ENCODE assay signal across 1 cellular context in genomic region chr19:494171-495046, GRCh38.
TF ChIP-seq lines count a peak whose summit lies in the region.

No MANE protein-coding gene starts in this region.

TF ChIP-seq in HepG2, 621 proteins besides CTCF, POLR2A, EP300 and RAD21 (continued from another document and continues in another):
- TF ChIP-seq PHB2 (IDR thresholded peaks at IDR 0.05; ENCODE audit: partially characterized antibody) = no peak
- no peak for TF ChIP-seq NFATC3 (CRISPR knock-in tag; IDR thresholded peaks at IDR 0.05)
- TF ChIP-seq ZSCAN22 (CRISPR knock-in tag; IDR thresholded peaks at IDR 0.05) = no peak
- TF ChIP-seq RARA (CRISPR knock-in tag; IDR thresholded peaks at IDR 0.05) = peak; percentile 32; the same call in 1 of the 2 replicates
- no peak for TF ChIP-seq ZNF747 (CRISPR knock-in tag; IDR thresholded peaks at IDR 0.05; ENCODE audit: borderline replicate concordance)
- no peak for TF ChIP-seq ZNF446 (CRISPR knock-in tag; IDR thresholded peaks at IDR 0.05)
- TF ChIP-seq, protein P1, sequence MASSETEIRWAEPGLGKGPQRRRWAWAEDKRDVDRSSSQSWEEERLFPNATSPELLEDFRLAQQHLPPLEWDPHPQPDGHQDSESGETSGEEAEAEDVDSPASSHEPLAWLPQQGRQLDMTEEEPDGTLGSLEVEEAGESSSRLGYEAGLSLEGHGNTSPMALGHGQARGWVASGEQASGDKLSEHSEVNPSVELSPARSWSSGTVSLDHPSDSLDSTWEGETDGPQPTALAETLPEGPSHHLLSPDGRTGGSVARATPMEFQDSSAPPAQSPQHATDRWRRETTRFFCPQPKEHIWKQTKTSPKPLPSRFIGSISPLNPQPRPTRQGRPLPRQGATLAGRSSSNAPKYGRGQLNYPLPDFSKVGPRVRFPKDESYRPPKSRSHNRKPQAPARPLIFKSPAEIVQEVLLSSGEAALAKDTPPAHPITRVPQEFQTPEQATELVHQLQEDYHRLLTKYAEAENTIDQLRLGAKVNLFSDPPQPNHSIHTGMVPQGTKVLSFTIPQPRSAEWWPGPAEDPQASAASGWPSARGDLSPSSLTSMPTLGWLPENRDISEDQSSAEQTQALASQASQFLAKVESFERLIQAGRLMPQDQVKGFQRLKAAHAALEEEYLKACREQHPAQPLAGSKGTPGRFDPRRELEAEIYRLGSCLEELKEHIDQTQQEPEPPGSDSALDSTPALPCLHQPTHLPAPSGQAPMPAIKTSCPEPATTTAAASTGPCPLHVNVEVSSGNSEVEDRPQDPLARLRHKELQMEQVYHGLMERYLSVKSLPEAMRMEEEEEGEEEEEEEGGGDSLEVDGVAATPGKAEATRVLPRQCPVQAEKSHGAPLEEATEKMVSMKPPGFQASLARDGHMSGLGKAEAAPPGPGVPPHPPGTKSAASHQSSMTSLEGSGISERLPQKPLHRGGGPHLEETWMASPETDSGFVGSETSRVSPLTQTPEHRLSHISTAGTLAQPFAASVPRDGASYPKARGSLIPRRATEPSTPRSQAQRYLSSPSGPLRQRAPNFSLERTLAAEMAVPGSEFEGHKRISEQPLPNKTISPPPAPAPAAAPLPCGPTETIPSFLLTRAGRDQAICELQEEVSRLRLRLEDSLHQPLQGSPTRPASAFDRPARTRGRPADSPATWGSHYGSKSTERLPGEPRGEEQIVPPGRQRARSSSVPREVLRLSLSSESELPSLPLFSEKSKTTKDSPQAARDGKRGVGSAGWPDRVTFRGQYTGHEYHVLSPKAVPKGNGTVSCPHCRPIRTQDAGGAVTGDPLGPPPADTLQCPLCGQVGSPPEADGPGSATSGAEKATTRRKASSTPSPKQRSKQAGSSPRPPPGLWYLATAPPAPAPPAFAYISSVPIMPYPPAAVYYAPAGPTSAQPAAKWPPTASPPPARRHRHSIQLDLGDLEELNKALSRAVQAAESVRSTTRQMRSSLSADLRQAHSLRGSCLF (CRISPR knock-in tag; IDR thresholded peaks at IDR 0.05; ENCODE audit: borderline replicate concordance) = no peak
- TF ChIP-seq TBL1XR1 (IDR thresholded peaks at IDR 0.05; ENCODE audit: borderline replicate concordance, low read length, partially characterized antibody) = no peak
- peak; percentile 72; the same call in 1 of the 2 replicates for TF ChIP-seq GABPB1 (CRISPR knock-in tag; IDR thresholded peaks at IDR 0.05)
- no peak for TF ChIP-seq MBD4 (IDR thresholded peaks at IDR 0.05; ENCODE audit: borderline replicate concordance, low read length)
- 0 out of 2 replicates have a peak, but pooled peaks have one; percentile 22 for TF ChIP-seq MEF2D (CRISPR knock-in tag; IDR thresholded peaks at IDR 0.05)
- TF ChIP-seq ZFY (CRISPR knock-in tag; IDR thresholded peaks at IDR 0.05) = peak; percentile 60
- TF ChIP-seq, protein P2, sequence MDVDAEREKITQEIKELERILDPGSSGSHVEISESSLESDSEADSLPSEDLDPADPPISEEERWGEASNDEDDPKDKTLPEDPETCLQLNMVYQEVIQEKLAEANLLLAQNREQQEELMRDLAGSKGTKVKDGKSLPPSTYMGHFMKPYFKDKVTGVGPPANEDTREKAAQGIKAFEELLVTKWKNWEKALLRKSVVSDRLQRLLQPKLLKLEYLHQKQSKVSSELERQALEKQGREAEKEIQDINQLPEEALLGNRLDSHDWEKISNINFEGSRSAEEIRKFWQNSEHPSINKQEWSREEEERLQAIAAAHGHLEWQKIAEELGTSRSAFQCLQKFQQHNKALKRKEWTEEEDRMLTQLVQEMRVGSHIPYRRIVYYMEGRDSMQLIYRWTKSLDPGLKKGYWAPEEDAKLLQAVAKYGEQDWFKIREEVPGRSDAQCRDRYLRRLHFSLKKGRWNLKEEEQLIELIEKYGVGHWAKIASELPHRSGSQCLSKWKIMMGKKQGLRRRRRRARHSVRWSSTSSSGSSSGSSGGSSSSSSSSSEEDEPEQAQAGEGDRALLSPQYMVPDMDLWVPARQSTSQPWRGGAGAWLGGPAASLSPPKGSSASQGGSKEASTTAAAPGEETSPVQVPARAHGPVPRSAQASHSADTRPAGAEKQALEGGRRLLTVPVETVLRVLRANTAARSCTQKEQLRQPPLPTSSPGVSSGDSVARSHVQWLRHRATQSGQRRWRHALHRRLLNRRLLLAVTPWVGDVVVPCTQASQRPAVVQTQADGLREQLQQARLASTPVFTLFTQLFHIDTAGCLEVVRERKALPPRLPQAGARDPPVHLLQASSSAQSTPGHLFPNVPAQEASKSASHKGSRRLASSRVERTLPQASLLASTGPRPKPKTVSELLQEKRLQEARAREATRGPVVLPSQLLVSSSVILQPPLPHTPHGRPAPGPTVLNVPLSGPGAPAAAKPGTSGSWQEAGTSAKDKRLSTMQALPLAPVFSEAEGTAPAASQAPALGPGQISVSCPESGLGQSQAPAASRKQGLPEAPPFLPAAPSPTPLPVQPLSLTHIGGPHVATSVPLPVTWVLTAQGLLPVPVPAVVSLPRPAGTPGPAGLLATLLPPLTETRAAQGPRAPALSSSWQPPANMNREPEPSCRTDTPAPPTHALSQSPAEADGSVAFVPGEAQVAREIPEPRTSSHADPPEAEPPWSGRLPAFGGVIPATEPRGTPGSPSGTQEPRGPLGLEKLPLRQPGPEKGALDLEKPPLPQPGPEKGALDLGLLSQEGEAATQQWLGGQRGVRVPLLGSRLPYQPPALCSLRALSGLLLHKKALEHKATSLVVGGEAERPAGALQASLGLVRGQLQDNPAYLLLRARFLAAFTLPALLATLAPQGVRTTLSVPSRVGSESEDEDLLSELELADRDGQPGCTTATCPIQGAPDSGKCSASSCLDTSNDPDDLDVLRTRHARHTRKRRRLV (CRISPR knock-in tag; IDR thresholded peaks at IDR 0.05) = no peak
- no peak for TF ChIP-seq MLLT10 (CRISPR knock-in tag; IDR thresholded peaks at IDR 0.05)
- no peak for TF ChIP-seq BRD4 (CRISPR knock-in tag; IDR thresholded peaks at IDR 0.05)
- TF ChIP-seq SOX6 (IDR thresholded peaks at IDR 0.05) = no peak
- no peak for TF ChIP-seq SOX6 (CRISPR knock-in tag; IDR thresholded peaks at IDR 0.05)
- no peak for TF ChIP-seq BHLHE40 (IDR thresholded peaks at IDR 0.05; ENCODE audit: low read length)
- TF ChIP-seq, protein P3, sequence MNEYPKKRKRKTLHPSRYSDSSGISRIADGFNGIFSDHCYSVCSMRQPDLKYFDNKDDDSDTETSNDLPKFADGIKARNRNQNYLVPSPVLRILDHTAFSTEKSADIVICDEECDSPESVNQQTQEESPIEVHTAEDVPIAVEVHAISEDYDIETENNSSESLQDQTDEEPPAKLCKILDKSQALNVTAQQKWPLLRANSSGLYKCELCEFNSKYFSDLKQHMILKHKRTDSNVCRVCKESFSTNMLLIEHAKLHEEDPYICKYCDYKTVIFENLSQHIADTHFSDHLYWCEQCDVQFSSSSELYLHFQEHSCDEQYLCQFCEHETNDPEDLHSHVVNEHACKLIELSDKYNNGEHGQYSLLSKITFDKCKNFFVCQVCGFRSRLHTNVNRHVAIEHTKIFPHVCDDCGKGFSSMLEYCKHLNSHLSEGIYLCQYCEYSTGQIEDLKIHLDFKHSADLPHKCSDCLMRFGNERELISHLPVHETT (CRISPR knock-in tag; conservative IDR thresholded peaks at IDR 0.05) = 0 out of 2 replicates have a peak, but pooled peaks have one; percentile 31
- TF ChIP-seq ZNF124 (CRISPR knock-in tag; IDR thresholded peaks at IDR 0.05) = no peak
- no peak for TF ChIP-seq MIXL1 (CRISPR knock-in tag; IDR thresholded peaks at IDR 0.05)
- no peak for TF ChIP-seq ZNF354B (CRISPR knock-in tag; IDR thresholded peaks at IDR 0.05)
- TF ChIP-seq YY1 (IDR thresholded peaks at IDR 0.05; ENCODE audit: insufficient read depth, insufficient replicate concordance, low read depth, low read length) = peak; percentile 23
- no peak for TF ChIP-seq HCFC1 (IDR thresholded peaks at IDR 0.05; ENCODE audit: low read depth, low read length)
- TF ChIP-seq ZNF614 (CRISPR knock-in tag; IDR thresholded peaks at IDR 0.05; ENCODE audit: borderline replicate concordance) = no peak
- TF ChIP-seq TRIM24 (CRISPR knock-in tag; IDR thresholded peaks at IDR 0.05) = no peak
- TF ChIP-seq KAT8 (CRISPR knock-in tag; IDR thresholded peaks at IDR 0.05) = peak; percentile 65
- no peak for TF ChIP-seq LBX2 (CRISPR knock-in tag; IDR thresholded peaks at IDR 0.05; ENCODE audit: borderline replicate concordance)
- TF ChIP-seq SRSF9 (IDR thresholded peaks at IDR 0.05; ENCODE audit: borderline replicate concordance, insufficient read depth, low read depth, low read length, poor library complexity, severe bottlenecking) = no peak
- no peak for TF ChIP-seq ZNF33A (CRISPR knock-in tag; IDR thresholded peaks at IDR 0.05; ENCODE audit: borderline replicate concordance)
- TF ChIP-seq, protein P4, sequence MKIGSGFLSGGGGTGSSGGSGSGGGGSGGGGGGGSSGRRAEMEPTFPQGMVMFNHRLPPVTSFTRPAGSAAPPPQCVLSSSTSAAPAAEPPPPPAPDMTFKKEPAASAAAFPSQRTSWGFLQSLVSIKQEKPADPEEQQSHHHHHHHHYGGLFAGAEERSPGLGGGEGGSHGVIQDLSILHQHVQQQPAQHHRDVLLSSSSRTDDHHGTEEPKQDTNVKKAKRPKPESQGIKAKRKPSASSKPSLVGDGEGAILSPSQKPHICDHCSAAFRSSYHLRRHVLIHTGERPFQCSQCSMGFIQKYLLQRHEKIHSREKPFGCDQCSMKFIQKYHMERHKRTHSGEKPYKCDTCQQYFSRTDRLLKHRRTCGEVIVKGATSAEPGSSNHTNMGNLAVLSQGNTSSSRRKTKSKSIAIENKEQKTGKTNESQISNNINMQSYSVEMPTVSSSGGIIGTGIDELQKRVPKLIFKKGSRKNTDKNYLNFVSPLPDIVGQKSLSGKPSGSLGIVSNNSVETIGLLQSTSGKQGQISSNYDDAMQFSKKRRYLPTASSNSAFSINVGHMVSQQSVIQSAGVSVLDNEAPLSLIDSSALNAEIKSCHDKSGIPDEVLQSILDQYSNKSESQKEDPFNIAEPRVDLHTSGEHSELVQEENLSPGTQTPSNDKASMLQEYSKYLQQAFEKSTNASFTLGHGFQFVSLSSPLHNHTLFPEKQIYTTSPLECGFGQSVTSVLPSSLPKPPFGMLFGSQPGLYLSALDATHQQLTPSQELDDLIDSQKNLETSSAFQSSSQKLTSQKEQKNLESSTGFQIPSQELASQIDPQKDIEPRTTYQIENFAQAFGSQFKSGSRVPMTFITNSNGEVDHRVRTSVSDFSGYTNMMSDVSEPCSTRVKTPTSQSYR (CRISPR knock-in tag; IDR thresholded peaks at IDR 0.05; ENCODE audit: borderline replicate concordance) = peak; percentile 85
- TF ChIP-seq HNRNPH1 (optimal IDR thresholded peaks at IDR 0.05; ENCODE audit: low read depth, low read length) = no peak
- TF ChIP-seq ELF4 (CRISPR knock-in tag; IDR thresholded peaks at IDR 0.05; ENCODE audit: borderline replicate concordance) = no peak
- no peak for TF ChIP-seq ZSCAN29 (CRISPR knock-in tag; conservative IDR thresholded peaks at IDR 0.05)
- TF ChIP-seq GRHL1 (CRISPR knock-in tag; conservative IDR thresholded peaks at IDR 0.05) = no peak
- TF ChIP-seq BORCS8-MEF2B (CRISPR knock-in tag; IDR thresholded peaks at IDR 0.05) = no peak
- TF ChIP-seq FOXA1 (IDR thresholded peaks at IDR 0.05) = no peak
- TF ChIP-seq FOXA1 (CRISPR knock-in tag; IDR thresholded peaks at IDR 0.05) = no peak
- TF ChIP-seq THAP8 (CRISPR knock-in tag; IDR thresholded peaks at IDR 0.05; ENCODE audit: borderline replicate concordance) = no peak
- peak; percentile 45; the same call in 1 of the 2 replicates for TF ChIP-seq ELF3 (CRISPR knock-in tag; IDR thresholded peaks at IDR 0.05)
- TF ChIP-seq, protein P5, sequence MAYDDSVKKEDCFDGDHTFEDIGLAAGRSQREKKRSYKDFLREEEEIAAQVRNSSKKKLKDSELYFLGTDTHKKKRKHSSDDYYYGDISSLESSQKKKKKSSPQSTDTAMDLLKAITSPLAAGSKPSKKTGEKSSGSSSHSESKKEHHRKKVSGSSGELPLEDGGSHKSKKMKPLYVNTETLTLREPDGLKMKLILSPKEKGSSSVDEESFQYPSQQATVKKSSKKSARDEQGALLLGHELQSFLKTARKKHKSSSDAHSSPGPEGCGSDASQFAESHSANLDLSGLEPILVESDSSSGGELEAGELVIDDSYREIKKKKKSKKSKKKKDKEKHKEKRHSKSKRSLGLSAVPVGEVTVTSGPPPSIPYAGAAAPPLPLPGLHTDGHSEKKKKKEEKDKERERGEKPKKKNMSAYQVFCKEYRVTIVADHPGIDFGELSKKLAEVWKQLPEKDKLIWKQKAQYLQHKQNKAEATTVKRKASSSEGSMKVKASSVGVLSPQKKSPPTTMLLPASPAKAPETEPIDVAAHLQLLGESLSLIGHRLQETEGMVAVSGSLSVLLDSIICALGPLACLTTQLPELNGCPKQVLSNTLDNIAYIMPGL (CRISPR knock-in tag; IDR thresholded peaks at IDR 0.05; ENCODE audit: borderline replicate concordance in 1 of 2, low read depth in 1 of 2) = peak in 1 of 2 experiments; percentile 39; a peak in 1 of 4 replicates
- TF ChIP-seq SMYD3 (CRISPR knock-in tag; IDR thresholded peaks at IDR 0.05) = no peak
- no peak for TF ChIP-seq ZNF589 (CRISPR knock-in tag; conservative IDR thresholded peaks at IDR 0.05)
- 0 out of 2 replicates have a peak, but pooled peaks have one; percentile 35 for TF ChIP-seq GATAD1 (CRISPR knock-in tag; IDR thresholded peaks at IDR 0.05)
- TF ChIP-seq ZFP36L1 (CRISPR knock-in tag; IDR thresholded peaks at IDR 0.05) = no peak
- peak; percentile 55; the same call in 1 of the 2 replicates for TF ChIP-seq IKZF5 (CRISPR knock-in tag; IDR thresholded peaks at IDR 0.05)
